ENCODE assay signal across 23 cellular contexts in the genomic region with DNA sequence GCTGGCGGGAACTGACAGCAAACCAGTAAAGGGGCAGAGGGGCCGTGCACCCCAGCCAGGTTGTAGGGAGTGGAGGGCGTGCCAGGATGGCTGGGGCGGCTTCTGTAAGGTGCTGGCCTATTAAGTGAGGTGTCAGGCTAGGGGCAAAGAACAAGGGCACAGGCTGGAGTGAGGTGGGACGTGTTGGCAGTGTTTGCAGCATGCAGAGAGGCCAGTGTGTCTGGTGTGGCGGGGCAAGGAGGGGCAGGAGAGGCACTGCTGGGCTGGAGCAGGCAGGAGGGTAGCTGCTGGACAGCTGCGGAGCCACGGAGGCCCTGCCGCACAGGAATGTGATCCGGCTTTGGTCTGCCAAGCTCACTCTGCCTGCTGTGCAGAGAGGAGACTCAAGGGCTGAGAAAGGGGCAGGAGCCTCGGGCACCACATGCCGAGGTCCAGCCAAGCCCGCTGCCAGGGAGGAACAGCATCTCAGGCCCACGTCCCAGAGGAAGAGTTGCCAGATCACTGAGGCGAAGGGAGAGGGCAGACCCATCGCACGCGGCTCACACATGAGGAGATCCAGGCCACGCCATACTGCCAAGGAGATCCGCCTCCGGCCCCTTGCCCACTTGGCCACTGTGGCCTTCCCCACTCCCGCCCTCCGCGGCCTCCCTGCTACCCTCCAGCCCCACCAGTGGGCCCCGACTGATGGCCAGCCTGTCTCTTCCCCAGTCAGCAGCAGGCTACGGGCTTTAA. TPM values are rescaled to one million over a fixed set of nuclear protein-coding genes. Genes with fewer than 3 reads are reported as not detected.
DNase-seq lines count a peak whose midpoint lies in the region; ATAC-seq and TF ChIP-seq lines count a peak whose summit lies in the region.
"Had no signal": no experiment of that assay in that cellular context is flagged by ENCODE, and none has a peak within 500 bp of the region (broad histone marks: within the 10 kb centered on the region; RNA-seq: fewer than 3 reads in every experiment).

No MANE protein-coding gene starts in this region.

- no peak for DNase-seq in natural killer cell treated with Interleukin-12 subunit alpha and Interleukin-12 subunit beta and Interleukin-15 and Interleukin-18, amount 100 ng/mL, for 72 hours (ENCODE audit: low spot score)
- no peak for DNase-seq in natural killer cell
- no peak for DNase-seq in endodermal cell
- peak; percentile 43 to 77 for DNase-seq in gastrocnemius medialis
- DNase-seq: Calu3; CD8-positive, alpha-beta T cell; GM23248; HCEC 1CT; Karpas-422; MG63; NCI-H1092 treated with DMSO at 0.1 percent for 48 hours; NCI-H146; NCI-H2029 treated with DMSO at 0.1 percent for 48 hours; NCI-H2171; NCI-H446 treated with DMSO at 0.1 percent for 48 hours; NCI-H69 had no signal

- H3K4me1 ChIP-seq in endodermal cell (ENCODE audit: control insufficient read depth, insufficient read depth, low read length) (no peaks in the 10 kb centered on the region), gastrocnemius medialis (peaks cover 15 to 22% of the 10 kb centered on the region in 2 donors)

- TF ChIP-seq POLR2A in gastrocnemius medialis (IDR thresholded peaks at IDR 0.05) = no peak

- no peak overlapping the region for H3K27ac ChIP-seq in endodermal cell (ENCODE audit: low read depth, low read length)
- peak overlapping the region; percentile 46 to 73 (median 50) for H3K27ac ChIP-seq in gastrocnemius medialis
- H3K27ac ChIP-seq: BLaER1 treated with 17β-estradiol and CSF1 and Interleukin-3, amounts not matched to agents 10 nM and 100 nM; GM23248 had no signal

- peaks cover 94% of the 10 kb centered on the region for H3K36me3 ChIP-seq in endodermal cell (ENCODE audit: control insufficient read depth, insufficient read depth, low read length)
- H3K36me3 ChIP-seq in gastrocnemius medialis = peaks cover 0 to 79% of the 10 kb centered on the region in 2 donors

- no peak for TF ChIP-seq CTCF in natural killer cell (IDR thresholded peaks at IDR 0.05)
- no peak for TF ChIP-seq CTCF in endodermal cell (conservative IDR thresholded peaks at IDR 0.05)
- TF ChIP-seq CTCF in gastrocnemius medialis (IDR thresholded peaks at IDR 0.05 in 4 of 5, conservative IDR thresholded peaks at IDR 0.05 in 1 of 5) = no peak

- H3K9me3 ChIP-seq in endodermal cell (ENCODE audit: control insufficient read depth, low read length) (no peaks in the 10 kb centered on the region), gastrocnemius medialis (no peaks in the 10 kb centered on the region)
- H3K9me3 ChIP-seq: BLaER1 treated with 17β-estradiol and CSF1 and Interleukin-3, amounts not matched to agents 10 nM and 100 nM; MG63 had no signal

- H3K27me3 Mint-ChIP-seq in natural killer cell treated with Interleukin-12 subunit alpha and Interleukin-12 subunit beta and Interleukin-15 and Interleukin-18, amount 100 ng/mL, for 72 hours = peaks cover 0 to 2% of the 10 kb centered on the region in 2 donors
- H3K27me3 Mint-ChIP-seq in natural killer cell (ENCODE audit: low read depth in 2 of 2) (peaks cover 0 to 5% of the 10 kb centered on the region in 2 donors), endodermal cell (ENCODE audit: insufficient read depth) (no peaks in the 10 kb centered on the region)

- peak; percentile 16 to 31 for ATAC-seq in natural killer cell treated with Interleukin-12 subunit alpha and Interleukin-12 subunit beta and Interleukin-15 and Interleukin-18, amount 100 ng/mL, for 72 hours
- ATAC-seq in natural killer cell = no peak
- ATAC-seq in gastrocnemius medialis = peak; percentile 83 to 88
- no peak for ATAC-seq in HG03108 (IDR thresholded peaks at IDR 0.05; ENCODE audit: unreplicated experiment)
- ATAC-seq in HG03175 (IDR thresholded peaks at IDR 0.05; ENCODE audit: unreplicated experiment) = no peak
- no peak for ATAC-seq in HG03095 (IDR thresholded peaks at IDR 0.05; ENCODE audit: unreplicated experiment)
- ATAC-seq: CD8-positive, alpha-beta T cell; GM12878; Panc1 had no signal

- no peaks in the 10 kb centered on the region for H3K27me3 ChIP-seq in endodermal cell (ENCODE audit: control insufficient read depth, insufficient read depth, low read length, poor library complexity, severe bottlenecking)
- no peaks in the 10 kb centered on the region for H3K27me3 ChIP-seq in gastrocnemius medialis
- H3K27me3 ChIP-seq: BLaER1 treated with 17β-estradiol and CSF1 and Interleukin-3, amounts not matched to agents 10 nM and 100 nM; MG63 had no signal

- in situ Hi-C loops in gastrocnemius medialis (cut with MboI; ENCODE audit: low sequenced_read_pairs in 4 of 4) = no loop called here

- H3K9me3 Mint-ChIP-seq in natural killer cell treated with Interleukin-12 subunit alpha and Interleukin-12 subunit beta and Interleukin-15 and Interleukin-18, amount 100 ng/mL, for 72 hours = no peaks in the 10 kb centered on the region
- H3K9me3 Mint-ChIP-seq in natural killer cell (no peaks in the 10 kb centered on the region), endodermal cell (no peaks in the 10 kb centered on the region)
- H3K9me3 Mint-ChIP-seq: CD8-positive, alpha-beta T cell had no signal

- WGBS in endodermal cell (ENCODE audit: insufficient coverage in 1 of 2, insufficient read length in 1 of 2), 2 experiments = 93 to 98% methylated on average over 21 to 26 of the region's 26 CpGs

- intact Hi-C loops in natural killer cell (cut with micrococcal nuclease) = no loop called here
- intact Hi-C loops in gastrocnemius medialis (cut with DNase I; ENCODE audit: low total_unique reads) = no loop called here

- no peak overlapping the region for H3K4me3 Mint-ChIP-seq in natural killer cell treated with Interleukin-12 subunit alpha and Interleukin-12 subunit beta and Interleukin-15 and Interleukin-18, amount 100 ng/mL, for 72 hours
- H3K4me3 Mint-ChIP-seq in natural killer cell = no peak overlapping the region
- H3K4me3 Mint-ChIP-seq in endodermal cell = no peak overlapping the region
- H3K4me3 Mint-ChIP-seq: CD8-positive, alpha-beta T cell had no signal

- H3K4me1 Mint-ChIP-seq in natural killer cell treated with Interleukin-12 subunit alpha and Interleukin-12 subunit beta and Interleukin-15 and Interleukin-18, amount 100 ng/mL, for 72 hours (ENCODE audit: low read depth in 2 of 2) = no peaks in the 10 kb centered on the region
- H3K4me1 Mint-ChIP-seq in natural killer cell = no peaks in the 10 kb centered on the region
- H3K4me1 Mint-ChIP-seq in endodermal cell = peaks cover 10% of the 10 kb centered on the region

- no peak overlapping the region for H3K27ac Mint-ChIP-seq in natural killer cell treated with Interleukin-12 subunit alpha and Interleukin-12 subunit beta and Interleukin-15 and Interleukin-18, amount 100 ng/mL, for 72 hours
- H3K27ac Mint-ChIP-seq in natural killer cell (no peak overlapping the region), endodermal cell (peak overlapping the region; percentile 58)
- H3K27ac Mint-ChIP-seq: CD8-positive, alpha-beta T cell had no signal

- H3K36me3 Mint-ChIP-seq in natural killer cell treated with Interleukin-12 subunit alpha and Interleukin-12 subunit beta and Interleukin-15 and Interleukin-18, amount 100 ng/mL, for 72 hours = no peaks in the 10 kb centered on the region
- H3K36me3 Mint-ChIP-seq in natural killer cell = no peaks in the 10 kb centered on the region
- H3K36me3 Mint-ChIP-seq in endodermal cell (ENCODE audit: low read depth) = peaks cover 84% of the 10 kb centered on the region

- H3K4me3 ChIP-seq in endodermal cell (ENCODE audit: low read length) = no peak overlapping the region
- no peak overlapping the region for H3K4me3 ChIP-seq in gastrocnemius medialis
- H3K4me3 ChIP-seq: BLaER1 treated with 17β-estradiol and CSF1 and Interleukin-3, amounts not matched to agents 10 nM and 100 nM; GM12878; GM23248; MG63 had no signal

- H3K9ac ChIP-seq in endodermal cell (ENCODE audit: extremely low read depth, low read length, poor library complexity, severe bottlenecking) = no peak overlapping the region
- H3K9ac ChIP-seq: BLaER1 treated with 17β-estradiol and CSF1 and Interleukin-3, amounts not matched to agents 10 nM and 100 nM; GM23248 had no signal

RNA-seq across cellular contexts. Expression of gene AMN, which starts 46.8 kb away (rescaled TPM):
- 1 to 10 TPM in 1 of 2 donors, under 1 TPM in 1; 0.21 to 1.0 TPM for total RNA-seq in natural killer cell treated with Interleukin-12 subunit alpha and Interleukin-12 subunit beta and Interleukin-15 and Interleukin-18, amount 100 ng/mL, for 72 hours
- total RNA-seq in natural killer cell (1 to 10 TPM in 2 of 3 donors, under 1 TPM in 1; 0.24 to 2.4 (median 2.0) TPM), endodermal cell (1 to 10 TPM; 1.9 to 3.2 TPM), gastrocnemius medialis (1 to 10 TPM in 1 of 4 donors, under 1 TPM in 1, not detected in 2; 0.42 to 4.3 TPM)
- polyA plus RNA-seq in endodermal cell (2013, experiment 1 of 2) = 1.6 TPM
- 0.62 TPM for polyA plus RNA-seq in endodermal cell (2013, experiment 2 of 2)
- total RNA-seq: GM23248, SK-MEL-5 had no signal
- polyA plus RNA-seq: GM23248 had no signal

Comparison
In these comparisons a context has a peak if more than half of its experiments do, and no peak if none do; other contexts are left out.
1. ATAC-seq: peak in natural killer cell treated with Interleukin-12 subunit alpha and Interleukin-12 subunit beta and Interleukin-15 and Interleukin-18, amount 100 ng/mL, for 72 hours (2 of 2) and gastrocnemius medialis (2 of 2); none in natural killer cell (0 of 3), HG03108 (single experiment), HG03175 (single experiment) and HG03095 (single experiment).
2. DNase-seq: peak in gastrocnemius medialis (2 of 2); none in natural killer cell treated with Interleukin-12 subunit alpha and Interleukin-12 subunit beta and Interleukin-15 and Interleukin-18, amount 100 ng/mL, for 72 hours (single experiment), natural killer cell (single experiment) and endodermal cell (single experiment).